8 cellular contexts compared by ENCODE assay signal in the genomic region with DNA sequence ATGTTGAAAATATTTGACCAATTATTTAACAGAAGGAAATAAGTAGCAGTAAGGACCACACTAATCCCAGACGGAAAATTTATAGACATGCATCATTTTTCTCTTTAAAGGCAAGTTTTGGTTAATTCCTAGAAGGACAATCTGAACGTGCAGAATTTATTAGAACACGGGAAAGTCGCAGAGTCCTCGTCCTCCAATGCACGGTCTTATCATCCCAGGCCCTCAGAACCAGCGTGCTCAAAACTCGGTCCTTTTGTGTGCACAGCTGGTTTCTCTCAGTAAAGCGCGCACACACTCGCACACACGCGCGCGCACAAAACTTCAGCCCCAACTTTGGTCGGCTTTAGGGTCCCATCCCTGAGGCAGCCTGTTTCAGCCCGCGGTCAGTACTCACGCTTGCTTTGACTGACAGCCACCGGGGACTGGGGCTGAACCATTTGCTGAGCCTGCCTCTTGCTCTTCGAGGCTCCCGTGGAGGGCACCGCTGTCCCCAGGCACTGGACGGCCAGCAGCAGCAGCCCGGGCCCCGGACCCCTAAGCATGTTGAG. TPM values are rescaled to one million over a fixed set of nuclear protein-coding genes. Genes with fewer than 3 reads are reported as not detected.
A peak's percentile ranks its signal among the peaks of the same experiment; 100 is the strongest.
DNase-seq lines count a peak whose midpoint lies in the region; ATAC-seq and TF ChIP-seq lines count a peak whose summit lies in the region.

No MANE protein-coding gene starts in this region.

- peak; percentile 27 for ATAC-seq in GM18505 (IDR thresholded peaks at IDR 0.05; ENCODE audit: unreplicated experiment)
- ATAC-seq in upper lobe of right lung, result peak; percentile 62
- ATAC-seq in HG03378 (IDR thresholded peaks at IDR 0.05; ENCODE audit: unreplicated experiment), result no peak

- no peaks in the 10 kb centered on the region for H3K27me3 ChIP-seq in NT2/D1 (ENCODE audit: insufficient read depth, insufficient read length)
- H3K27me3 ChIP-seq in dorsolateral prefrontal cortex, result peaks cover 0 to 35% (median 4%) of the 10 kb centered on the region in 45 donors
- no peaks in the 10 kb centered on the region for H3K27me3 ChIP-seq in upper lobe of right lung

- 1% methylated on average over 24 to 25 of the region's 26 CpGs for WGBS in mesodermal cell (ENCODE audit: insufficient coverage in 2 of 2), 2 experiments

- peak overlapping the region; percentile 66; the same call in 1 of the 2 replicates for H3K27ac ChIP-seq in HEK293 (ENCODE audit: extremely low read depth, low read depth, low read length)
- H3K27ac ChIP-seq in dorsolateral prefrontal cortex, result peak overlapping the region in 37 of 59 donors; percentile 10 to 88 (median 57)
- H3K27ac ChIP-seq in mesodermal cell (ENCODE audit: low read depth, low read length, severe bottlenecking), result peak overlapping the region; percentile 68
- H3K27ac ChIP-seq in upper lobe of right lung, result peak overlapping the region; percentile 68

- H3K9me3 ChIP-seq in HEK293 (ENCODE audit: control insufficient read depth, insufficient read depth, low read depth, low read length) (no peaks in the 10 kb centered on the region), NT2/D1 (ENCODE audit: insufficient read depth, low read length) (no peaks in the 10 kb centered on the region), mesodermal cell (ENCODE audit: control insufficient read depth, low read length) (no peaks in the 10 kb centered on the region), upper lobe of right lung (no peaks in the 10 kb centered on the region)

- H3K4me3 ChIP-seq in HEK293 (ENCODE audit: low read depth, low read length) (peak overlapping the region; percentile 74), NT2/D1 (ENCODE audit: insufficient read length, low read depth) (peak overlapping the region; percentile 66), dorsolateral prefrontal cortex (peak overlapping the region; percentile 38 to 80 (median 67)), mesodermal cell (ENCODE audit: extremely low read depth, insufficient read depth, low read length, poor library complexity, severe bottlenecking) (peak overlapping the region; percentile 91), upper lobe of right lung (peak overlapping the region; percentile 67)

- DNase-seq in NT2/D1 (ENCODE audit: low read depth, low spot score), result peak; percentile 38
- DNase-seq in dorsolateral prefrontal cortex, result peak in 1 of 10 donors; percentile 47
- peak; percentile 67 for DNase-seq in upper lobe of right lung
- no peak for DNase-seq in NCI-H2196 treated with DMSO at 0.1 percent for 48 hours (lab: John Stamatoyannopoulos, UW; ENCODE audit: unreplicated experiment)

- peak overlapping the region; percentile 88 for H3K9ac ChIP-seq in NT2/D1 (ENCODE audit: insufficient read length, low read depth)

- CTCF ChIA-PET in HEK293 (lab: Yijun Ruan, JAX), result interaction anchor here (0.6 kb wide), 1 partner anchor 63 kb away, joined by 3 read pairs; no protein-coding TSS in a partner anchor

- no peak for TF ChIP-seq CTCF in HEK293 (tag by site-specific recombination; IDR thresholded peaks at IDR 0.05)
- no peak for TF ChIP-seq CTCF in dorsolateral prefrontal cortex (IDR thresholded peaks at IDR 0.05 in 54 of 56, conservative IDR thresholded peaks at IDR 0.05 in 2 of 56; ENCODE audit: low read depth in 1 of 56, partially characterized antibody in 56 of 56)
- TF ChIP-seq CTCF in upper lobe of right lung (IDR thresholded peaks at IDR 0.05), result no peak

- TF ChIP-seq POLR2A in GM18505 (IDR thresholded peaks at IDR 0.05; ENCODE audit: borderline replicate concordance, extremely low read depth, insufficient read depth, insufficient read length), result no peak

- intact Hi-C loops in dorsolateral prefrontal cortex (cut with DNase I) (loop anchor here in 1 of 2 donors (5.0 kb wide), 1 partner anchor 123 kb away; a partner anchor contains a TSS), upper lobe of right lung (cut with DNase I) (no loop called here)

- POLR2A ChIA-PET in HEK293 (lab: Yijun Ruan, JAX), result no interaction called here

- peaks cover 2 to 26% of the 10 kb centered on the region in 2 experiments; a peak in 2 of 3 replicates for H3K36me3 ChIP-seq in HEK293 (ENCODE audit: control insufficient read depth in 2 of 2, insufficient read depth in 1 of 2, low read length in 2 of 2)
- H3K36me3 ChIP-seq in NT2/D1 (ENCODE audit: insufficient read depth, insufficient read length, low read length), result peaks cover 40% of the 10 kb centered on the region
- H3K36me3 ChIP-seq in mesodermal cell (ENCODE audit: control insufficient read depth, insufficient read depth, low read length), result peaks cover 46% of the 10 kb centered on the region
- no peaks in the 10 kb centered on the region for H3K36me3 ChIP-seq in upper lobe of right lung

- H3K4me1 ChIP-seq in HEK293 (ENCODE audit: control insufficient read depth, insufficient read depth, low read length) (0 out of 2 replicates have a peak, but pooled peaks cover 3% of the 10 kb centered on the region), NT2/D1 (ENCODE audit: insufficient read depth, insufficient read length) (no peaks in the 10 kb centered on the region), mesodermal cell (ENCODE audit: control insufficient read depth, insufficient read depth, low read length, poor library complexity, severe bottlenecking) (peaks cover 24% of the 10 kb centered on the region), upper lobe of right lung (peaks cover 3% of the 10 kb centered on the region)

TF ChIP-seq in HEK293, 187 proteins besides CTCF, POLR2A, EP300 and RAD21 (continues in another document):
- TF ChIP-seq, protein P1, sequence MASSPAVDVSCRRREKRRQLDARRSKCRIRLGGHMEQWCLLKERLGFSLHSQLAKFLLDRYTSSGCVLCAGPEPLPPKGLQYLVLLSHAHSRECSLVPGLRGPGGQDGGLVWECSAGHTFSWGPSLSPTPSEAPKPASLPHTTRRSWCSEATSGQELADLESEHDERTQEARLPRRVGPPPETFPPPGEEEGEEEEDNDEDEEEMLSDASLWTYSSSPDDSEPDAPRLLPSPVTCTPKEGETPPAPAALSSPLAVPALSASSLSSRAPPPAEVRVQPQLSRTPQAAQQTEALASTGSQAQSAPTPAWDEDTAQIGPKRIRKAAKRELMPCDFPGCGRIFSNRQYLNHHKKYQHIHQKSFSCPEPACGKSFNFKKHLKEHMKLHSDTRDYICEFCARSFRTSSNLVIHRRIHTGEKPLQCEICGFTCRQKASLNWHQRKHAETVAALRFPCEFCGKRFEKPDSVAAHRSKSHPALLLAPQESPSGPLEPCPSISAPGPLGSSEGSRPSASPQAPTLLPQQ (tag by site-specific recombination; IDR thresholded peaks at IDR 0.05), result 0 out of 2 replicates have a peak, but pooled peaks have one; percentile 23
- TF ChIP-seq ZBTB8A (tag by site-specific recombination; IDR thresholded peaks at IDR 0.05), result peak; percentile 67
- no peak for TF ChIP-seq ZNF426 (tag by site-specific recombination; IDR thresholded peaks at IDR 0.05)
- no peak for TF ChIP-seq TCF7L2 (IDR thresholded peaks at IDR 0.05; ENCODE audit: borderline replicate concordance, low read depth, low read length)
- TF ChIP-seq, protein P2, sequence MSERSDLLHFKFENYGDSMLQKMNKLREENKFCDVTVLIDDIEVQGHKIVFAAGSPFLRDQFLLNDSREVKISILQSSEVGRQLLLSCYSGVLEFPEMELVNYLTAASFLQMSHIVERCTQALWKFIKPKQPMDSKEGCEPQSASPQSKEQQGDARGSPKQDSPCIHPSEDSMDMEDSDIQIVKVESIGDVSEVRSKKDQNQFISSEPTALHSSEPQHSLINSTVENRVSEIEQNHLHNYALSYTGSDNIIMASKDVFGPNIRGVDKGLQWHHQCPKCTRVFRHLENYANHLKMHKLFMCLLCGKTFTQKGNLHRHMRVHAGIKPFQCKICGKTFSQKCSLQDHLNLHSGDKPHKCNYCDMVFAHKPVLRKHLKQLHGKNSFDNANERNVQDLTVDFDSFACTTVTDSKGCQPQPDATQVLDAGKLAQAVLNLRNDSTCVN (tag by site-specific recombination; optimal IDR thresholded peaks at IDR 0.05), result peak; percentile 75
- TF ChIP-seq, protein P3, sequence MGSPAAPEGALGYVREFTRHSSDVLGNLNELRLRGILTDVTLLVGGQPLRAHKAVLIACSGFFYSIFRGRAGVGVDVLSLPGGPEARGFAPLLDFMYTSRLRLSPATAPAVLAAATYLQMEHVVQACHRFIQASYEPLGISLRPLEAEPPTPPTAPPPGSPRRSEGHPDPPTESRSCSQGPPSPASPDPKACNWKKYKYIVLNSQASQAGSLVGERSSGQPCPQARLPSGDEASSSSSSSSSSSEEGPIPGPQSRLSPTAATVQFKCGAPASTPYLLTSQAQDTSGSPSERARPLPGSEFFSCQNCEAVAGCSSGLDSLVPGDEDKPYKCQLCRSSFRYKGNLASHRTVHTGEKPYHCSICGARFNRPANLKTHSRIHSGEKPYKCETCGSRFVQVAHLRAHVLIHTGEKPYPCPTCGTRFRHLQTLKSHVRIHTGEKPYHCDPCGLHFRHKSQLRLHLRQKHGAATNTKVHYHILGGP (tag by site-specific recombination; IDR thresholded peaks at IDR 0.05), result peak; percentile 67; the same call in 1 of the 2 replicates
- no peak for TF ChIP-seq ZNF121 (tag by site-specific recombination; IDR thresholded peaks at IDR 0.05)
- 0 out of 2 replicates have a peak, but pooled peaks have one; percentile 58 for TF ChIP-seq ZNF777 (tag by site-specific recombination; IDR thresholded peaks at IDR 0.05; ENCODE audit: borderline replicate concordance)
- TF ChIP-seq ZNF335 (tag by site-specific recombination; conservative IDR thresholded peaks at IDR 0.05), result peak; percentile 80
- TF ChIP-seq ZBTB21 (tag by site-specific recombination; IDR thresholded peaks at IDR 0.05), result no peak
- peak; percentile 81; the same call in 1 of the 2 replicates for TF ChIP-seq ZBTB48 (tag by site-specific recombination; IDR thresholded peaks at IDR 0.05)

RNA-seq across cellular contexts. Expression of a gene that starts 0.5 kb away (rescaled TPM):
- 100 to 1,000 TPM in 27 of 120 experiments, 10 to 100 TPM in 93; 33.6 to 261 (median 71.4) TPM for total RNA-seq in dorsolateral prefrontal cortex
- polyA plus RNA-seq in mesodermal cell (2013, experiment 1 of 2), result 3,754 TPM
- 2,957 TPM for polyA plus RNA-seq in mesodermal cell (2013, experiment 2 of 2)
- 955 TPM for total RNA-seq in upper lobe of right lung
